1 cellular context compared by ENCODE assay signal in the genomic region with DNA sequence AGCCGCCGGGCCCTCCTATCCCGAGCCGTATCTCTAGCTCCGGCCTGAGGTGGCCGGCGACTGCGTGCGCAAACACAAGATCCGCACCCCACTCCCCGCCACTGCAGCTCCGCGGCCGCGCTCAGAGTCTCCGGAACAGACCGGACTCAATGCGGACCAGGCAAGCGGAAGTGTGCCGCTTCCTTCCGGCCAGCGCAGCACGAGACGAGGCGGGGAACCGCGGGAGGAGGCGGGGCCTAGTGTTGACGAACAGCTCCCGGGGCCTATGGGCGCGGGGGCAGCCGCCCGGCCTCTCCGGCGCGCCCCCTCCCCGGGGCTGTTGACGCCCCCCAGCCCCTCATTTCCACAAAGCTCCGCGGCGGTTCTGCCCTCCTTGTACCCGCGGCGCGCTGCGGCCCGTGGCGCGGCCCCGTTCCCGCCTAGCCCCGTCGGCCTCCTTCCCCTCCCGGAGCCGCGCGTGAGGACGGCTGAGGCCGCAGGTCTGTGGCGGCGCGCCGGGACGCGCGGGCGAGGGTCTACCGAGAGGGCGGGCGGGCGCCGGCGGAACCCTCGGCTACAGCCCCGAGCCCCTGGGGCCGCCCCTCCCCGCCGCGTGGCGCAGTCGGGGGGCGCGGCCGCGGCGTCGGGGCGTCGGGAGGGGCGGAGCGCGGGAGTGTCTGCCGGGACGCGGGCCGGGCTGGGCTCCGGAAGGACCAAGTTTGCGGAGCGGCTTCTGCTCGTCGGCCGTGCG.
TF ChIP-seq lines count a peak whose summit lies in the region.

Gene DPY19L3, plus strand, starts transcription at position 340 of the 730 bp plus-strand sequence. CDS start 2,484 bp downstream, outside the sequence.

TF ChIP-seq in K562, 482 proteins besides CTCF, POLR2A, EP300 and RAD21 (continued from another document and continues in another):
- peak; percentile 59; the same call in 1 of the 2 replicates for TF ChIP-seq HLTF (IDR thresholded peaks at IDR 0.05)
- TF ChIP-seq ZFX (CRISPR knock-in tag; IDR thresholded peaks at IDR 0.05) = peak; percentile 69; the same call in 1 of the 2 replicates
- 0 out of 2 replicates have a peak, but pooled peaks have one; percentile 2 for TF ChIP-seq USF2 (CRISPR knock-in tag; IDR thresholded peaks at IDR 0.05)
- peak; percentile 87 for TF ChIP-seq TAF9B (IDR thresholded peaks at IDR 0.05; ENCODE audit: partially characterized antibody)
- TF ChIP-seq SPI1 (IDR thresholded peaks at IDR 0.05; ENCODE audit: borderline replicate concordance, low read depth, low read length) = peak; percentile 83
- TF ChIP-seq, protein P1, sequence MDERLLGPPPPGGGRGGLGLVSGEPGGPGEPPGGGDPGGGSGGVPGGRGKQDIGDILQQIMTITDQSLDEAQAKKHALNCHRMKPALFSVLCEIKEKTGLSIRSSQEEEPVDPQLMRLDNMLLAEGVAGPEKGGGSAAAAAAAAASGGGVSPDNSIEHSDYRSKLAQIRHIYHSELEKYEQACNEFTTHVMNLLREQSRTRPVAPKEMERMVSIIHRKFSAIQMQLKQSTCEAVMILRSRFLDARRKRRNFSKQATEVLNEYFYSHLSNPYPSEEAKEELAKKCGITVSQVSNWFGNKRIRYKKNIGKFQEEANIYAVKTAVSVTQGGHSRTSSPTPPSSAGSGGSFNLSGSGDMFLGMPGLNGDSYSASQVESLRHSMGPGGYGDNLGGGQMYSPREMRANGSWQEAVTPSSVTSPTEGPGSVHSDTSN (CRISPR knock-in tag; IDR thresholded peaks at IDR 0.05; ENCODE audit: low read depth) = peak; percentile 81
- TF ChIP-seq, protein P1 (tag; conservative IDR thresholded peaks at IDR 0.05; ENCODE audit: low read depth) = peak; percentile 89
- peak; percentile 77 for TF ChIP-seq RBM22 (IDR thresholded peaks at IDR 0.05; ENCODE audit: low read depth, low read length, poor library complexity, severe bottlenecking)
- TF ChIP-seq STAT5B (CRISPR knock-in tag; IDR thresholded peaks at IDR 0.05) = no peak
- peak; percentile 88 for TF ChIP-seq U2AF1 (optimal IDR thresholded peaks at IDR 0.05; ENCODE audit: low read depth, low read length)
- peak; percentile 85 to 88 for TF ChIP-seq NRF1 (conservative IDR thresholded peaks at IDR 0.05 in 1 of 2, IDR thresholded peaks at IDR 0.05 in 1 of 2)
- TF ChIP-seq ETV1 (tag; conservative IDR thresholded peaks at IDR 0.05; ENCODE audit: low read depth) = peak; percentile 98
- TF ChIP-seq, protein P2, sequence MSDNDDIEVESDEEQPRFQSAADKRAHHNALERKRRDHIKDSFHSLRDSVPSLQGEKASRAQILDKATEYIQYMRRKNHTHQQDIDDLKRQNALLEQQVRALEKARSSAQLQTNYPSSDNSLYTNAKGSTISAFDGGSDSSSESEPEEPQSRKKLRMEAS (CRISPR knock-in tag; IDR thresholded peaks at IDR 0.05) = peak; percentile 51
- peak; percentile 79 for TF ChIP-seq ATF7 (IDR thresholded peaks at IDR 0.05)
- TF ChIP-seq PHF20 (IDR thresholded peaks at IDR 0.05; ENCODE audit: partially characterized antibody) = peak; percentile 79
- peak; percentile 42 for TF ChIP-seq FOS (IDR thresholded peaks at IDR 0.05; ENCODE audit: extremely low read depth, insufficient read length)
- peak; percentile 45; the same call in 1 of the 2 replicates for TF ChIP-seq E2F1 (CRISPR knock-in tag; IDR thresholded peaks at IDR 0.05)
- no peak for TF ChIP-seq TRIM28 (IDR thresholded peaks at IDR 0.05)
- TF ChIP-seq, protein P3, sequence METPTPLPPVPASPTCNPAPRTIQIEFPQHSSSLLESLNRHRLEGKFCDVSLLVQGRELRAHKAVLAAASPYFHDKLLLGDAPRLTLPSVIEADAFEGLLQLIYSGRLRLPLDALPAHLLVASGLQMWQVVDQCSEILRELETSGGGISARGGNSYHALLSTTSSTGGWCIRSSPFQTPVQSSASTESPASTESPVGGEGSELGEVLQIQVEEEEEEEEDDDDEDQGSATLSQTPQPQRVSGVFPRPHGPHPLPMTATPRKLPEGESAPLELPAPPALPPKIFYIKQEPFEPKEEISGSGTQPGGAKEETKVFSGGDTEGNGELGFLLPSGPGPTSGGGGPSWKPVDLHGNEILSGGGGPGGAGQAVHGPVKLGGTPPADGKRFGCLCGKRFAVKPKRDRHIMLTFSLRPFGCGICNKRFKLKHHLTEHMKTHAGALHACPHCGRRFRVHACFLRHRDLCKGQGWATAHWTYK (CRISPR knock-in tag; IDR thresholded peaks at IDR 0.05) = peak; percentile 8; the same call in 1 of the 2 replicates
- TF ChIP-seq ATF1 (CRISPR knock-in tag; IDR thresholded peaks at IDR 0.05) = no peak
- TF ChIP-seq ATF1 (tag; IDR thresholded peaks at IDR 0.05) = peak; percentile 54
- TF ChIP-seq HNRNPLL (IDR thresholded peaks at IDR 0.05; ENCODE audit: low read depth, low read length, poor library complexity, severe bottlenecking) = peak; percentile 70
- TF ChIP-seq NFIC (IDR thresholded peaks at IDR 0.05) = peak; percentile 42; the same call in 1 of the 2 replicates
- TF ChIP-seq ETV6 (IDR thresholded peaks at IDR 0.05; ENCODE audit: borderline replicate concordance in 1 of 2, low read depth in 2 of 2, low read length in 1 of 2) = peak; percentile 85 to 93; a peak in 3 of 4 replicates
- no peak for TF ChIP-seq ETV6 (CRISPR knock-in tag; IDR thresholded peaks at IDR 0.05; ENCODE audit: borderline replicate concordance)
- TF ChIP-seq ZNF584 (CRISPR knock-in tag; IDR thresholded peaks at IDR 0.05; ENCODE audit: low read depth) = 0 out of 2 replicates have a peak, but pooled peaks have one; percentile 71
- TF ChIP-seq ZNF24 (IDR thresholded peaks at IDR 0.05) = no peak
- TF ChIP-seq RBFOX2 (IDR thresholded peaks at IDR 0.05; ENCODE audit: low read depth, low read length) = peak; percentile 98
- 0 out of 2 replicates have a peak, but pooled peaks have one; percentile 54 for TF ChIP-seq ESRRA (IDR thresholded peaks at IDR 0.05; ENCODE audit: borderline replicate concordance, low read depth)
- peak; percentile 81 for TF ChIP-seq NCOA1 (IDR thresholded peaks at IDR 0.05; ENCODE audit: low read depth)
- TF ChIP-seq ZNF174 (CRISPR knock-in tag; IDR thresholded peaks at IDR 0.05) = no peak
- peak; percentile 96 for TF ChIP-seq SUPT5H (IDR thresholded peaks at IDR 0.05)
- peak; percentile 63 for TF ChIP-seq FIP1L1 (IDR thresholded peaks at IDR 0.05; ENCODE audit: low read depth, low read length, poor library complexity, severe bottlenecking)
- TF ChIP-seq SMARCA4 (IDR thresholded peaks at IDR 0.05) = no peak
- TF ChIP-seq ZNF324 (CRISPR knock-in tag; IDR thresholded peaks at IDR 0.05) = no peak
- 0 out of 2 replicates have a peak, but pooled peaks have one; percentile 32 for TF ChIP-seq SMAD3 (CRISPR knock-in tag; conservative IDR thresholded peaks at IDR 0.05)
- no peak for TF ChIP-seq STAT6 (CRISPR knock-in tag; IDR thresholded peaks at IDR 0.05)
- TF ChIP-seq, protein P4, sequence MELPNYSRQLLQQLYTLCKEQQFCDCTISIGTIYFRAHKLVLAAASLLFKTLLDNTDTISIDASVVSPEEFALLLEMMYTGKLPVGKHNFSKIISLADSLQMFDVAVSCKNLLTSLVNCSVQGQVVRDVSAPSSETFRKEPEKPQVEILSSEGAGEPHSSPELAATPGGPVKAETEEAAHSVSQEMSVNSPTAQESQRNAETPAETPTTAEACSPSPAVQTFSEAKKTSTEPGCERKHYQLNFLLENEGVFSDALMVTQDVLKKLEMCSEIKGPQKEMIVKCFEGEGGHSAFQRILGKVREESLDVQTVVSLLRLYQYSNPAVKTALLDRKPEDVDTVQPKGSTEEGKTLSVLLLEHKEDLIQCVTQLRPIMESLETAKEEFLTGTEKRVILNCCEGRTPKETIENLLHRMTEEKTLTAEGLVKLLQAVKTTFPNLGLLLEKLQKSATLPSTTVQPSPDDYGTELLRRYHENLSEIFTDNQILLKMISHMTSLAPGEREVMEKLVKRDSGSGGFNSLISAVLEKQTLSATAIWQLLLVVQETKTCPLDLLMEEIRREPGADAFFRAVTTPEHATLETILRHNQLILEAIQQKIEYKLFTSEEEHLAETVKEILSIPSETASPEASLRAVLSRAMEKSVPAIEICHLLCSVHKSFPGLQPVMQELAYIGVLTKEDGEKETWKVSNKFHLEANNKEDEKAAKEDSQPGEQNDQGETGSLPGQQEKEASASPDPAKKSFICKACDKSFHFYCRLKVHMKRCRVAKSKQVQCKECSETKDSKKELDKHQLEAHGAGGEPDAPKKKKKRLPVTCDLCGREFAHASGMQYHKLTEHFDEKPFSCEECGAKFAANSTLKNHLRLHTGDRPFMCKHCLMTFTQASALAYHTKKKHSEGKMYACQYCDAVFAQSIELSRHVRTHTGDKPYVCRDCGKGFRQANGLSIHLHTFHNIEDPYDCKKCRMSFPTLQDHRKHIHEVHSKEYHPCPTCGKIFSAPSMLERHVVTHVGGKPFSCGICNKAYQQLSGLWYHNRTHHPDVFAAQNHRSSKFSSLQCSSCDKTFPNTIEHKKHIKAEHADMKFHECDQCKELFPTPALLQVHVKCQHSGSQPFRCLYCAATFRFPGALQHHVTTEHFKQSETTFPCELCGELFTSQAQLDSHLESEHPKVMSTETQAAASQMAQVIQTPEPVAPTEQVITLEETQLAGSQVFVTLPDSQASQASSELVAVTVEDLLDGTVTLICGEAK (IDR thresholded peaks at IDR 0.05) = peak; percentile 97
- TF ChIP-seq, protein P4 (CRISPR knock-in tag; IDR thresholded peaks at IDR 0.05) = no peak
- TF ChIP-seq FOXK2 (conservative IDR thresholded peaks at IDR 0.05 in 1 of 2, IDR thresholded peaks at IDR 0.05 in 1 of 2; ENCODE audit: low read depth in 2 of 2) = peak in 1 of 2 experiments; percentile 75; a peak in 3 of 4 replicates
